ENCODE assay signal across 1 cellular context in genomic region chr5:76818844-76819831, GRCh38.
TF ChIP-seq lines count a peak whose summit lies in the region.

Gene F2RL1 (plus strand): TSS chr5:76819030. CDS start chr5:76819183, 153 bp downstream.

TF ChIP-seq in HepG2, 621 proteins besides CTCF, POLR2A, EP300 and RAD21 (continued from another document and continues in another):
- TF ChIP-seq ZBTB40 (IDR thresholded peaks at IDR 0.05) (no peak), ZBTB40 (CRISPR knock-in tag; IDR thresholded peaks at IDR 0.05) (no peak), ZNF749 (CRISPR knock-in tag; IDR thresholded peaks at IDR 0.05; ENCODE audit: borderline replicate concordance) (no peak), ZBTB38 (CRISPR knock-in tag; IDR thresholded peaks at IDR 0.05) (no peak), HOMEZ (CRISPR knock-in tag; IDR thresholded peaks at IDR 0.05; ENCODE audit: low read depth) (peak; percentile 57; the same call in 1 of the 2 replicates), ZBED4 (CRISPR knock-in tag; IDR thresholded peaks at IDR 0.05; ENCODE audit: borderline replicate concordance) (no peak), ZNF704 (CRISPR knock-in tag; IDR thresholded peaks at IDR 0.05; ENCODE audit: borderline replicate concordance) (no peak), ZNF790 (CRISPR knock-in tag; IDR thresholded peaks at IDR 0.05; ENCODE audit: borderline replicate concordance) (no peak), PITX1 (CRISPR knock-in tag; IDR thresholded peaks at IDR 0.05) (0 out of 2 replicates have a peak, but pooled peaks have one; percentile 70), TCF7L2 (IDR thresholded peaks at IDR 0.05; ENCODE audit: low read depth, low read length) (no peak), ZNF672 (CRISPR knock-in tag; IDR thresholded peaks at IDR 0.05) (no peak), THAP9 (CRISPR knock-in tag; IDR thresholded peaks at IDR 0.05; ENCODE audit: borderline replicate concordance) (no peak), ZNF12 (CRISPR knock-in tag; IDR thresholded peaks at IDR 0.05) (no peak; the same call in 1 of the 2 replicates), ZNF281 (CRISPR knock-in tag; IDR thresholded peaks at IDR 0.05; ENCODE audit: borderline replicate concordance) (no peak), ZNF468 (CRISPR knock-in tag; IDR thresholded peaks at IDR 0.05) (peak; percentile 79; the same call in 1 of the 2 replicates), MNT (IDR thresholded peaks at IDR 0.05) (no peak), MXD4 (CRISPR knock-in tag; IDR thresholded peaks at IDR 0.05) (no peak), ZNF513 (CRISPR knock-in tag; conservative IDR thresholded peaks at IDR 0.05) (no peak), ONECUT2 (CRISPR knock-in tag; IDR thresholded peaks at IDR 0.05) (no peak), ZBTB20 (CRISPR knock-in tag; IDR thresholded peaks at IDR 0.05; ENCODE audit: borderline replicate concordance, low read depth) (0 out of 2 replicates have a peak, but pooled peaks have one; percentile 29), RFXAP (CRISPR knock-in tag; IDR thresholded peaks at IDR 0.05; ENCODE audit: borderline replicate concordance) (no peak), REL (CRISPR knock-in tag; conservative IDR thresholded peaks at IDR 0.05) (0 out of 2 replicates have a peak, but pooled peaks have one; percentile 44), ZNF33B (CRISPR knock-in tag; IDR thresholded peaks at IDR 0.05) (no peak), NR3C1 (CRISPR knock-in tag; IDR thresholded peaks at IDR 0.05) (no peak), ZNF282 (IDR thresholded peaks at IDR 0.05; ENCODE audit: partially characterized antibody) (no peak), ZNF605 (CRISPR knock-in tag; IDR thresholded peaks at IDR 0.05) (0 out of 2 replicates have a peak, but pooled peaks have one; percentile 7), ZNF263 (CRISPR knock-in tag; IDR thresholded peaks at IDR 0.05) (no peak), ZNF557 (CRISPR knock-in tag; IDR thresholded peaks at IDR 0.05) (peak; percentile 43; the same call in 1 of the 2 replicates)
